Comparison of ENCODE assay signal across 9 cellular contexts in the genomic region with DNA sequence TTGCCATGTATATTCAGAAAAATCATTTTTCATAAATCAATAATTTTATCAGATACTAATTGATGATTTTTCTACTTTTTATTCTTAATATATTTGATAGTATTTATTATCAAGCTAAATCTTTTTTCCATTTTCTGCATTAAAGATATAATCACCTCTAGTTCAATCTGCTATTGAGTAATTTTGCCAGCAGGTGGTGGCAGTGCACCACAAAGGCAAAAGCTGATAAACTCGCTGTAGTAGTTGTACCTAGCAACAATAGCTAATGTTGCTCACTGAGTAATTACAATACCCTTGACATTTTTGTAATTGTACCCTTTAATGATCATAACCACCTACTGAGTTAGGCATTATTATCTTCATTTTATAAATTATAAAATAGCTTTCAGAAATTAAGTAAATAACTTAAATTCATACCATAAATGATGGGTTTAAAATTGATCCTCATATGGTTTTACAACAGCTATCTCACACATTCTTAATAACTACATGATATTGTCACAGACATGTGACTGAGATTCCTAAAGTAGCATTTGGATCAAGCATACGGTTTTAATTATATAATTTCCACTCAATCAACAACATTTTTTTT. TPM values are rescaled to one million over a fixed set of nuclear protein-coding genes. Genes with fewer than 3 reads are reported as not detected.
DNase-seq lines count a peak whose midpoint lies in the region; ATAC-seq, FAIRE-seq and TF ChIP-seq lines count a peak whose summit lies in the region.
"Had no signal": no experiment of that assay in that cellular context is flagged by ENCODE, and none has a peak within 500 bp of the region (broad histone marks: within the 10 kb centered on the region; RNA-seq: fewer than 3 reads in every experiment).

No MANE protein-coding gene starts in this region.

- H3K27ac ChIP-seq in HCT116 (ENCODE audit: low read depth, low read length) = no peak overlapping the region
- H3K27ac ChIP-seq in RWPE1 = no peak overlapping the region

- H3K4me2 ChIP-seq in HCT116 (ENCODE audit: low read length) = no peak overlapping the region

- H2AFZ ChIP-seq in HCT116 (ENCODE audit: low read depth, low read length, poor library complexity, severe bottlenecking) = no peak overlapping the region

- H3K4me1 ChIP-seq in HCT116 (ENCODE audit: control insufficient read depth in 1 of 2, insufficient read depth in 2 of 2, low read length in 2 of 2) = peaks cover 4 to 10% of the 10 kb centered on the region in 2 experiments; a peak in 2 of 4 replicates

- peaks cover 8% of the 10 kb centered on the region for H3K27me3 Mint-ChIP-seq in stimulated activated naive CD8-positive, alpha-beta T cell treated with anti-CD3 and anti-CD28 coated beads, Interleukin-15, amount 100 ng/mL, for 72 hours
- H3K27me3 Mint-ChIP-seq: CD4-positive, CD25-positive, alpha-beta regulatory T cell had no signal

- RAD21 ChIA-PET in HCT116 (lab: Charles Lee; ENCODE audit: low non-redundant PET in 1 of 2, low total read pairs in 2 of 2, uncharacterized antibody in 2 of 2, unreplicated experiment in 2 of 2) = interaction anchor here (0.6 to 1.9 kb wide), 12 partner anchors 69 to 1476 kb away, joined by 3 to 42 read pairs (median 4); no protein-coding TSS in a partner anchor

- TF ChIP-seq CTCF in HCT116 (IDR thresholded peaks at IDR 0.05 in 2 of 3, conservative IDR thresholded peaks at IDR 0.05 in 1 of 3; ENCODE audit: borderline replicate concordance in 1 of 3, insufficient read depth in 1 of 3, low read depth in 2 of 3, low read length in 2 of 3) (peak; percentile 63 to 94 (median 78)), LNCaP clone FGC (IDR thresholded peaks at IDR 0.05; ENCODE audit: control insufficient read depth, extremely low read depth, insufficient read depth) (peak; percentile 74), RWPE1 (conservative IDR thresholded peaks at IDR 0.05; ENCODE audit: low read depth) (peak; percentile 81), bronchial epithelial cell (IDR thresholded peaks at IDR 0.05; ENCODE audit: insufficient read depth, low read length, severe bottlenecking) (peak; percentile 50)

- H3K9me3 Mint-ChIP-seq in stimulated activated naive CD8-positive, alpha-beta T cell treated with anti-CD3 and anti-CD28 coated beads, Interleukin-15, amount 100 ng/mL, for 72 hours = no peaks in the 10 kb centered on the region

- no peak overlapping the region for H3K27ac Mint-ChIP-seq in stimulated activated naive CD8-positive, alpha-beta T cell treated with anti-CD3 and anti-CD28 coated beads, Interleukin-15, amount 100 ng/mL, for 72 hours
- H3K27ac Mint-ChIP-seq: CD4-positive, CD25-positive, alpha-beta regulatory T cell had no signal

- H3K27me3 ChIP-seq in HCT116 (ENCODE audit: insufficient read depth, low read length) = no peaks in the 10 kb centered on the region
- no peaks in the 10 kb centered on the region for H3K27me3 ChIP-seq in bronchial epithelial cell (ENCODE audit: control insufficient read depth, insufficient read depth, low read length)

- no peaks in the 10 kb centered on the region for H4K20me1 ChIP-seq in HCT116 (ENCODE audit: insufficient read depth)

- no peaks in the 10 kb centered on the region for H3K9me3 ChIP-seq in HCT116 (ENCODE audit: control insufficient read depth in 1 of 2, insufficient read depth in 1 of 2, low read depth in 1 of 2, low read length in 2 of 2)

- no peak overlapping the region for H3K9ac ChIP-seq in HCT116 (ENCODE audit: low read length)

- intact Hi-C loops in HCT116 (cut with micrococcal nuclease) = loop anchor here (1.0 to 10.0 kb wide), 6 partner anchors 80 to 1915 kb away; no protein-coding TSS in a partner anchor

- H3K79me2 ChIP-seq in HCT116 (ENCODE audit: insufficient read depth, low read length) = no peaks in the 10 kb centered on the region

- CTCF ChIA-PET in HCT116 (lab: Charles Lee) = interaction anchor here (0.7 to 6.6 kb wide), 34 partner anchors 25 to 1484 kb away, joined by 3 to 412 read pairs (median 5); partner anchors contain the start of genes GULP1 and TFPI
- CTCF ChIA-PET in RWPE1 (lab: Yijun Ruan, JAX) = interaction anchor here (0.6 to 2.4 kb wide), 46 partner anchors 10 to 1890 kb away, joined by 3 to 70 read pairs (median 4); no protein-coding TSS in a partner anchor

- no peak for FAIRE-seq in bronchial epithelial cell (lab: Jason Lieb, UNC)

- POLR2A ChIA-PET in HCT116 (lab: Charles Lee) = interaction anchor here (1.1 to 2.4 kb wide), 2 partner anchors 47 to 81 kb away, joined by 3 to 23 read pairs; no protein-coding TSS in a partner anchor
- POLR2A ChIA-PET in RWPE1 (lab: Yijun Ruan, JAX; ENCODE audit: low non-redundant PET) = no interaction called here

- TF ChIP-seq RAD21 in HCT116 (IDR thresholded peaks at IDR 0.05; ENCODE audit: low read depth) = peak; percentile 97

- BruUV-seq in HCT116 (replicated peaks; lab: Mats Ljungman, UMichigan) = no TSS peak

- DNase-seq in SIG-M5 treated with dmso at 0.1 percent for 504 hours (lab: John Stamatoyannopoulos, UW; ENCODE audit: unreplicated experiment) (peak; percentile 57), SIG-M5 (lab: John Stamatoyannopoulos, UW) (no peak), HCT116 (ENCODE audit: low read depth, low spot score) (peak; percentile 54), LNCaP clone FGC (ENCODE audit: low read depth) (no peak), RWPE1 (ENCODE audit: low spot score) (peak; percentile 42), bronchial epithelial cell (ENCODE audit: low read depth) (peak; percentile 48), left lobe of liver (ENCODE audit: low spot score) (peak; percentile 61)
- DNase-seq in stimulated activated naive CD8-positive, alpha-beta T cell treated with anti-CD3 and anti-CD28 coated beads, Interleukin-15, amount 100 ng/mL, for 72 hours = peak; percentile 28 to 53

- TF ChIP-seq POLR2A in HCT116 (IDR thresholded peaks at IDR 0.05; ENCODE audit: borderline replicate concordance, extremely low read depth, insufficient read depth, insufficient read length) = no peak

- H3K9me2 ChIP-seq in HCT116 (ENCODE audit: insufficient read depth) = no peaks in the 10 kb centered on the region

- H3K36me3 ChIP-seq in HCT116 (ENCODE audit: control insufficient read depth in 1 of 2, insufficient read depth in 2 of 2, low read length in 2 of 2) (no peaks in the 10 kb centered on the region), bronchial epithelial cell (ENCODE audit: control insufficient read depth, insufficient read depth, low read length) (no peaks in the 10 kb centered on the region)

- H3K4me3 ChIP-seq in HCT116 (replicated peaks in 1 of 2; ENCODE audit: low read depth in 1 of 2, low read length in 2 of 2) = no peak overlapping the region
- H3K4me3 ChIP-seq in LNCaP clone FGC (ENCODE audit: low read depth, low read length) = no peak overlapping the region
- H3K4me3 ChIP-seq in bronchial epithelial cell (ENCODE audit: low read depth, low read length) = no peak overlapping the region

- ATAC-seq in HCT116 = peak; percentile 82
- peak; percentile 92 for ATAC-seq in left lobe of liver
- ATAC-seq in stimulated activated naive CD8-positive, alpha-beta T cell treated with anti-CD3 and anti-CD28 coated beads, Interleukin-15, amount 100 ng/mL, for 72 hours = peak; percentile 61

- no peak overlapping the region for H3K4me3 Mint-ChIP-seq in stimulated activated naive CD8-positive, alpha-beta T cell treated with anti-CD3 and anti-CD28 coated beads, Interleukin-15, amount 100 ng/mL, for 72 hours
- H3K4me3 Mint-ChIP-seq: CD4-positive, CD25-positive, alpha-beta regulatory T cell had no signal

- H3K4me1 Mint-ChIP-seq in stimulated activated naive CD8-positive, alpha-beta T cell treated with anti-CD3 and anti-CD28 coated beads, Interleukin-15, amount 100 ng/mL, for 72 hours = peaks cover 6% of the 10 kb centered on the region
- H3K4me1 Mint-ChIP-seq: CD4-positive, CD25-positive, alpha-beta regulatory T cell had no signal

TF ChIP-seq in HCT116, 20 proteins besides CTCF, POLR2A, EP300 and RAD21:
- TF ChIP-seq ZFX (IDR thresholded peaks at IDR 0.05) (no peak), ZNF274 (IDR thresholded peaks at IDR 0.05; ENCODE audit: low read depth, low read length) (no peak), TCF7L2 (IDR thresholded peaks at IDR 0.05; ENCODE audit: borderline replicate concordance, extremely low read depth, insufficient read depth, insufficient read length) (no peak), EGR1 (IDR thresholded peaks at IDR 0.05; ENCODE audit: low read depth) (no peak), SIN3A (IDR thresholded peaks at IDR 0.05; ENCODE audit: low read depth) (no peak), YY1 (IDR thresholded peaks at IDR 0.05; ENCODE audit: extremely low read depth, insufficient replicate concordance, low read depth, low read length) (no peak), CEBPB (IDR thresholded peaks at IDR 0.05; ENCODE audit: low read depth) (no peak), EZH2 (IDR thresholded peaks at IDR 0.05) (no peak), ZBTB33 (IDR thresholded peaks at IDR 0.05; ENCODE audit: extremely low read depth, insufficient replicate concordance, low read length) (no peak), FOSL1 (IDR thresholded peaks at IDR 0.05; ENCODE audit: low read depth) (no peak), CBX3 (IDR thresholded peaks at IDR 0.05; ENCODE audit: low read depth) (no peak), ELF1 (IDR thresholded peaks at IDR 0.05; ENCODE audit: borderline replicate concordance, low read depth) (no peak)

RNA-seq across cellular contexts. Expression of gene CALCRL, which starts 52.0 kb away (rescaled TPM):
- total RNA-seq in HCT116 (2021; ENCODE audit: unreplicated experiment) (2.3 TPM), bronchial epithelial cell (1.3 and 2.2 TPM in 2 replicates), left lobe of liver (5.2 TPM)
- 0.16 and 0.87 TPM in 2 replicates for polyA plus RNA-seq in HCT116 (2012)

RNA-seq across cellular contexts. Expression of gene TFPI, which starts 54.2 kb away (rescaled TPM):
- total RNA-seq in HCT116 (2021; ENCODE audit: unreplicated experiment) = 29.1 TPM
- 6.9 and 8.7 TPM in 2 replicates for polyA plus RNA-seq in HCT116 (2012)
- total RNA-seq in bronchial epithelial cell = 0.64 and 2.1 TPM in 2 replicates
- total RNA-seq in left lobe of liver = 144 TPM
- polyA plus RNA-seq: CD4-positive, CD25-positive, alpha-beta regulatory T cell had no signal

Comparison
In these comparisons a context has a peak if more than half of its experiments do, and no peak if none do; other contexts are left out.
1. DNase-seq: peak in SIG-M5 treated with dmso at 0.1 percent for 504 hours (single experiment), HCT116 (single experiment), RWPE1 (single experiment), bronchial epithelial cell (single experiment), left lobe of liver (single experiment) and stimulated activated naive CD8-positive, alpha-beta T cell treated with anti-CD3 and anti-CD28 coated beads, Interleukin-15, amount 100 ng/mL, for 72 hours (2 of 2); none in SIG-M5 (single experiment) and LNCaP clone FGC (single experiment).
2. Peak in every context shown above with its lines, with median percentiles within 50 percentile points of each other: ATAC-seq and CTCF ChIP-seq.